ENCODE assay signal across 8 cellular contexts in the genomic region with DNA sequence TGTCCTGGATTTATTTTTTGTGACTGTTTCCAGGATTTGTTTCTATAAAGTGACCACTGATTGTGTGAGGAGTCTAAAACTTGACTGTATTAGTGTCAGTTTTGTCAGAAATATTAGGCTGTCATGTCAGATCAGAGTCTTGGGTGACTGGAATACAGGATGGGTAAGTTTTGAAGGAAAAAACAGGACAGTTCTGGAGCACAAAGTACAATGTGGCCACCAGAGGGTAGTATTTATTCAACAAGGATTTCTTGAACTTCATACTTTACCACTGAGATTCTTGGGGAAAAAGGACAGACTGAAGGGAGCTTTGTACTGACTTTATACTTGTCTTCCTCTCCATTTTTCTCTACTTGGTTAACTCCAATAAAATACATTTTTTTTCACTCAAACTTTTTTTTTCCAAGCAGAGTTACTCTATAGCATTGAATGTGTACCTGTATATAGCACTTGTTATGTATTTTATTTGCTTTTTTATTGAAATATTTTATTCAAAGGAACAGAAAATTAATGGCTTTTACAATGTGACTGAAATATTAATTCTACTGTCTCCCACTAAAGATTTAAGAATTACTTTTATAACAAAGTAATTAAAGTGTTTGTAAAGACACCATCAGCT. TPM values are rescaled to one million over a fixed set of nuclear protein-coding genes. Genes with fewer than 3 reads are reported as not detected.
DNase-seq lines count a peak whose midpoint lies in the region; ATAC-seq, FAIRE-seq and TF ChIP-seq lines count a peak whose summit lies in the region.

No MANE protein-coding gene starts in this region.

- DNase-seq in AG08395 (ENCODE audit: low spot score) (peak; percentile 28), HEK293T (ENCODE audit: extremely low spot score) (peak; percentile 62), SW 1271 (lab: John Stamatoyannopoulos, UW) (peak; percentile 4 to 53), putamen (ENCODE audit: low spot score) (no peak), natural killer cell (no peak), NCI-H510A (lab: John Stamatoyannopoulos, UW) (no peak)
- DNase-seq in activated T-cell treated with anti-CD3 and anti-CD28 coated beads, Interleukin-2, amount 50 U/mL, for 1 hour = no peak

- FAIRE-seq in islet of Langerhans (lab: Jason Lieb, UNC) = peak; percentile 45

- no peaks in the 10 kb centered on the region for H3K36me3 Mint-ChIP-seq in natural killer cell

- ATAC-seq in natural killer cell = no peak

- no peaks in the 10 kb centered on the region for H3K4me1 Mint-ChIP-seq in natural killer cell

- no peak overlapping the region for H3K27ac Mint-ChIP-seq in natural killer cell

- no peak overlapping the region for H3K4me3 Mint-ChIP-seq in natural killer cell

- TF ChIP-seq CTCF in natural killer cell (IDR thresholded peaks at IDR 0.05) = no peak

- intact Hi-C loops in natural killer cell (cut with micrococcal nuclease) = no loop called here

- POLR2A ChIA-PET in HEK293T (lab: Yijun Ruan, JAX) = no interaction called here

- no peaks in the 10 kb centered on the region for H3K27me3 Mint-ChIP-seq in natural killer cell (ENCODE audit: low read depth in 2 of 2)

- H3K9me3 Mint-ChIP-seq in natural killer cell = no peaks in the 10 kb centered on the region

- CTCF ChIA-PET in HEK293T (lab: Yijun Ruan, JAX) = interaction anchor here (0.6 to 5.0 kb wide), 4 partner anchors 9 to 21 kb away, joined by 3 to 31 read pairs (median 3); no protein-coding TSS in a partner anchor

TF ChIP-seq in HEK293T, 16 proteins besides CTCF, POLR2A, EP300 and RAD21:
- no peak for TF ChIP-seq SUZ12 (IDR thresholded peaks at IDR 0.05)
- no peak for TF ChIP-seq LEF1 (IDR thresholded peaks at IDR 0.05; ENCODE audit: borderline replicate concordance)
- no peak for TF ChIP-seq FOXA1 (IDR thresholded peaks at IDR 0.05)
- no peak for TF ChIP-seq BHLHE40 (IDR thresholded peaks at IDR 0.05; ENCODE audit: borderline replicate concordance)
- TF ChIP-seq FOXM1 (IDR thresholded peaks at IDR 0.05; ENCODE audit: borderline replicate concordance) = no peak
- TF ChIP-seq TARDBP (IDR thresholded peaks at IDR 0.05) = no peak
- no peak for TF ChIP-seq NFRKB (IDR thresholded peaks at IDR 0.05)
- TF ChIP-seq ARNT (IDR thresholded peaks at IDR 0.05) = no peak
- no peak for TF ChIP-seq ELF4 (IDR thresholded peaks at IDR 0.05)

RNA-seq across cellular contexts. Expression of gene LMO7, which starts 51.1 kb away (rescaled TPM):
- 10 to 100 TPM in 1 of 3 donors, 1 to 10 TPM in 2; 5.5 to 10.4 (median 7.9) TPM for total RNA-seq in natural killer cell

Comparison
In these comparisons a context has a peak if more than half of its experiments do, and no peak if none do; other contexts are left out.
1. DNase-seq: peak in AG08395 (single experiment), HEK293T (single experiment) and SW 1271 (2 of 2); none in putamen (single experiment), natural killer cell (single experiment), NCI-H510A (single experiment) and activated T-cell treated with anti-CD3 and anti-CD28 coated beads, Interleukin-2, amount 50 U/mL, for 1 hour (single experiment).